ENCODE assay signal across 20 cellular contexts in genomic region chr3:106006571-106006970, GRCh38.
DNase-seq lines count a peak whose midpoint lies in the region; ATAC-seq and TF ChIP-seq lines count a peak whose summit lies in the region.
"Had no signal": no experiment of that assay in that cellular context is flagged by ENCODE, and none has a peak within 500 bp of the region (broad histone marks: within the 10 kb centered on the region; RNA-seq: fewer than 3 reads in every experiment).

No MANE protein-coding gene starts in this region.

- H3K4me2 ChIP-seq in GM23248 (ENCODE audit: unreplicated experiment) = peak overlapping the region; percentile 7
- no peak overlapping the region for H3K4me2 ChIP-seq in osteoblast (ENCODE audit: insufficient read depth, low read length)

- DNase-seq in GM23248 (no peak), RKO (ENCODE audit: low spot score) (peak; percentile 95), epithelial cell of esophagus (ENCODE audit: low read depth) (peak; percentile 17), osteoblast (ENCODE audit: insufficient read length, low spot score, missing footprints) (no peak), body of pancreas (no peak), coronary artery (ENCODE audit: low spot score) (no peak)
- DNase-seq in activated naive CD4-positive, alpha-beta T cell treated with Interleukin-2 at 50 U/mL for 16 hours = no peak
- DNase-seq: Calu3; CD8-positive, alpha-beta memory T cell; DMS153; Kasumi-1; NCI-H1048; NCI-H1417 treated with DMSO at 0.1 percent for 48 hours; NCI-H187 treated with DMSO at 0.1 percent for 48 hours; NCI-H2107; NCI-H510A treated with DMSO at 0.1 percent for 48 hours; NCI-H82; Right ventricle myocardium superior had no signal

- H3K9ac ChIP-seq in GM23248 = no peak overlapping the region

- H3K4me1 ChIP-seq in GM23248 (ENCODE audit: insufficient read depth) (peaks cover 18% of the 10 kb centered on the region), osteoblast (ENCODE audit: insufficient read depth, low read length) (peaks cover 27% of the 10 kb centered on the region), body of pancreas (peaks cover 3% of the 10 kb centered on the region)

- no peaks in the 10 kb centered on the region for H3K36me3 ChIP-seq in GM23248 (ENCODE audit: low read depth)
- no peaks in the 10 kb centered on the region for H3K36me3 ChIP-seq in osteoblast (ENCODE audit: insufficient read depth, low read length)
- no peaks in the 10 kb centered on the region for H3K36me3 ChIP-seq in body of pancreas (replicated peaks in 1 of 2; ENCODE audit: insufficient read depth in 1 of 2, low read depth in 2 of 2)
- H3K36me3 ChIP-seq: MG63 had no signal

- H2AFZ ChIP-seq in GM23248 (no peak overlapping the region), osteoblast (ENCODE audit: low read length) (no peak overlapping the region)

- intact Hi-C loops in body of pancreas (cut with DNase I) = no loop called here

- no peaks in the 10 kb centered on the region for H3K27me3 ChIP-seq in GM23248 (replicated peaks; ENCODE audit: insufficient read depth)
- no peaks in the 10 kb centered on the region for H3K27me3 ChIP-seq in osteoblast (ENCODE audit: insufficient read depth, low read length)
- H3K27me3 ChIP-seq in body of pancreas = no peaks in the 10 kb centered on the region
- H3K27me3 ChIP-seq: MG63 had no signal

- H3K27ac ChIP-seq in GM23248 (peak overlapping the region; percentile 71), osteoblast (ENCODE audit: low read depth, low read length) (peak overlapping the region; percentile 81), body of pancreas (no peak overlapping the region), coronary artery (no peak overlapping the region)
- H3K27ac ChIP-seq: C4-2B had no signal

- no peaks in the 10 kb centered on the region for H3K79me2 ChIP-seq in GM23248 (ENCODE audit: insufficient read depth)
- no peaks in the 10 kb centered on the region for H3K79me2 ChIP-seq in osteoblast (ENCODE audit: insufficient read depth, low read length)

- H4K20me1 ChIP-seq in GM23248 (ENCODE audit: insufficient read depth) (no peaks in the 10 kb centered on the region), osteoblast (ENCODE audit: insufficient read depth, low read length) (no peaks in the 10 kb centered on the region)

- no peaks in the 10 kb centered on the region for H3K9me2 ChIP-seq in GM23248 (ENCODE audit: insufficient read depth)

- peaks cover 18% of the 10 kb centered on the region for H3F3A ChIP-seq in GM23248 (ENCODE audit: insufficient read depth)

- no peaks in the 10 kb centered on the region for H3K9me3 ChIP-seq in GM23248 (ENCODE audit: low read depth)
- H3K9me3 ChIP-seq in osteoblast (ENCODE audit: low read depth, low read length) = no peaks in the 10 kb centered on the region
- no peaks in the 10 kb centered on the region for H3K9me3 ChIP-seq in body of pancreas
- H3K9me3 ChIP-seq: MG63 had no signal

- H3K4me3 ChIP-seq in GM23248 = no peak overlapping the region
- no peak overlapping the region for H3K4me3 ChIP-seq in epithelial cell of esophagus (ENCODE audit: low read length)
- H3K4me3 ChIP-seq in osteoblast (ENCODE audit: insufficient read depth, low read length) = no peak overlapping the region
- H3K4me3 ChIP-seq in body of pancreas = no peak overlapping the region
- H3K4me3 ChIP-seq in coronary artery = no peak overlapping the region
- H3K4me3 ChIP-seq: MG63 had no signal

- in situ Hi-C loops in GM23248 (cut with MboI) = no loop called here

- WGBS in GM23248 (ENCODE audit: low coverage in 1 of 2, low lambda C conversion rate in 2 of 2, missing lambda C conversion rate in 2 of 2), 2 experiments = 67 to 75% methylated on average over 2 of the region's 2 CpGs
- WGBS in body of pancreas, 2 donors = 46 to 51% methylated on average over 2 of the region's 2 CpGs

- TF ChIP-seq POLR2A in body of pancreas (IDR thresholded peaks at IDR 0.05) = no peak

- TF ChIP-seq CTCF in epithelial cell of esophagus (IDR thresholded peaks at IDR 0.05; ENCODE audit: insufficient read depth, low read depth, low read length, missing control alignments) (no peak), osteoblast (IDR thresholded peaks at IDR 0.05; ENCODE audit: extremely low read depth, low read depth, low read length) (no peak), body of pancreas (IDR thresholded peaks at IDR 0.05) (no peak), coronary artery (IDR thresholded peaks at IDR 0.05) (no peak)

- ATAC-seq in body of pancreas = no peak

Comparison
In these comparisons a context has a peak if more than half of its experiments do, and no peak if none do; other contexts are left out.
1. DNase-seq: peak in RKO (single experiment) and epithelial cell of esophagus (single experiment); none in GM23248 (single experiment), osteoblast (single experiment), body of pancreas (0 of 4), activated naive CD4-positive, alpha-beta T cell treated with Interleukin-2 at 50 U/mL for 16 hours (single experiment) and coronary artery (single experiment).
2. H3K27ac ChIP-seq: peak in GM23248 (single experiment) and osteoblast (single experiment); none in body of pancreas (0 of 4) and coronary artery (0 of 2).